ENCODE assay signal across 8 cellular contexts in genomic region chr13:45464687-45465453, GRCh38. TPM values are rescaled to one million over a fixed set of nuclear protein-coding genes. Genes with fewer than 3 reads are reported as not detected.
A peak's percentile ranks its signal among the peaks of the same experiment; 100 is the strongest.
DNase-seq lines count a peak whose midpoint lies in the region; ATAC-seq and TF ChIP-seq lines count a peak whose summit lies in the region.

A gene with protein sequence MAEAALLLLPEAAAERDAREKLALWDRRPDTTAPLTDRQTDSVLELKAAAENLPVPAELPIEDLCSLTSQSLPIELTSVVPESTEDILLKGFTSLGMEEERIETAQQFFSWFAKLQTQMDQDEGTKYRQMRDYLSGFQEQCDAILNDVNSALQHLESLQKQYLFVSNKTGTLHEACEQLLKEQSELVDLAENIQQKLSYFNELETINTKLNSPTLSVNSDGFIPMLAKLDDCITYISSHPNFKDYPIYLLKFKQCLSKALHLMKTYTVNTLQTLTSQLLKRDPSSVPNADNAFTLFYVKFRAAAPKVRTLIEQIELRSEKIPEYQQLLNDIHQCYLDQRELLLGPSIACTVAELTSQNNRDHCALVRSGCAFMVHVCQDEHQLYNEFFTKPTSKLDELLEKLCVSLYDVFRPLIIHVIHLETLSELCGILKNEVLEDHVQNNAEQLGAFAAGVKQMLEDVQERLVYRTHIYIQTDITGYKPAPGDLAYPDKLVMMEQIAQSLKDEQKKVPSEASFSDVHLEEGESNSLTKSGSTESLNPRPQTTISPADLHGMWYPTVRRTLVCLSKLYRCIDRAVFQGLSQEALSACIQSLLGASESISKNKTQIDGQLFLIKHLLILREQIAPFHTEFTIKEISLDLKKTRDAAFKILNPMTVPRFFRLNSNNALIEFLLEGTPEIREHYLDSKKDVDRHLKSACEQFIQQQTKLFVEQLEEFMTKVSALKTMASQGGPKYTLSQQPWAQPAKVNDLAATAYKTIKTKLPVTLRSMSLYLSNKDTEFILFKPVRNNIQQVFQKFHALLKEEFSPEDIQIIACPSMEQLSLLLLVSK (plus strand): TSS chr13:45464939. CDS start chr13:45465037, 98 bp downstream.

- H4K20me1 ChIP-seq in mammary epithelial cell (ENCODE audit: insufficient read depth, low read length) = no peaks in the 10 kb centered on the region

- H3K27ac ChIP-seq in WERI-Rb-1 (peak within 1 kb of the TSS; percentile 81), mammary epithelial cell (ENCODE audit: insufficient read depth, low read depth, low read length) (peak within 1 kb of the TSS; percentile 74), skeletal muscle tissue (ENCODE audit: low read depth, low read length) (peak within 1 kb of the TSS; percentile 90)

- WGBS in mammary epithelial cell (ENCODE audit: low coverage, missing lambda C conversion rate) = 2% methylated on average over 16 of the region's 63 CpGs

- H3K4me1 ChIP-seq in mammary epithelial cell (ENCODE audit: insufficient read depth, low read length) (peaks cover 16% of the 10 kb centered on the region), skeletal muscle tissue (ENCODE audit: control insufficient read depth in 3 of 3, insufficient read depth in 3 of 3, low read length in 3 of 3) (peaks cover 18 to 28% (median 22%) of the 10 kb centered on the region in 3 donors)

- peak within 1 kb of the TSS; percentile 83 for H3K9ac ChIP-seq in mammary epithelial cell (ENCODE audit: insufficient read depth, low read length)
- H3K9ac ChIP-seq in skeletal muscle tissue (ENCODE audit: low read depth in 1 of 3, low read length in 3 of 3) = peak within 1 kb of the TSS; percentile 73 to 96 (median 92)

- in situ Hi-C loops in mammary epithelial cell (cut with MboI; ENCODE audit: low sequenced_read_pairs in 2 of 2) = no loop called here

- peak; percentile 93 for DNase-seq in AG04449 (ENCODE audit: low read depth, low spot score)
- DNase-seq in NCI-H2227 (lab: John Stamatoyannopoulos, UW; ENCODE audit: unreplicated experiment) = peak; percentile 93
- peak; percentile 93 for DNase-seq in WERI-Rb-1
- peak; percentile 98 for DNase-seq in mammary epithelial cell

- ATAC-seq in GM18873 (IDR thresholded peaks at IDR 0.05; ENCODE audit: low FRiP score, unreplicated experiment) (peak; percentile 93), HG03139 (IDR thresholded peaks at IDR 0.05; ENCODE audit: unreplicated experiment) (peak; percentile 96)

- H3K9me3 ChIP-seq in WERI-Rb-1 (ENCODE audit: severe bottlenecking) = no peaks in the 10 kb centered on the region
- no peaks in the 10 kb centered on the region for H3K9me3 ChIP-seq in mammary epithelial cell (replicated peaks; ENCODE audit: insufficient read depth, low read length)
- no peaks in the 10 kb centered on the region for H3K9me3 ChIP-seq in iPS-18c (ENCODE audit: control insufficient read depth, insufficient read depth, low read length)
- H3K9me3 ChIP-seq in skeletal muscle tissue (ENCODE audit: control insufficient read depth in 3 of 3, low read length in 3 of 3) = no peaks in the 10 kb centered on the region

- CTCF ChIA-PET in AG04449 (lab: Yijun Ruan, JAX) = interaction anchor here (0.8 to 2.9 kb wide), 6 partner anchors 9 to 48 kb away, joined by 3 to 7 read pairs (median 4); no protein-coding TSS in a partner anchor
- CTCF ChIA-PET in mammary epithelial cell (lab: Charles Lee; ENCODE audit: low non-redundant PET) = no interaction called here

- no peaks in the 10 kb centered on the region for H3K27me3 ChIP-seq in WERI-Rb-1 (ENCODE audit: insufficient read depth, low read depth, severe bottlenecking)
- H3K27me3 ChIP-seq in mammary epithelial cell (ENCODE audit: insufficient read depth, low read length) = no peaks in the 10 kb centered on the region
- no peaks in the 10 kb centered on the region for H3K27me3 ChIP-seq in skeletal muscle tissue (ENCODE audit: control insufficient read depth in 3 of 3, insufficient read depth in 3 of 3, low read length in 3 of 3)

- peak within 1 kb of the TSS; percentile 92 for H3K4me3 ChIP-seq in AG04449 (ENCODE audit: low read depth, low read length)
- peak within 1 kb of the TSS; percentile 85 for H3K4me3 ChIP-seq in WERI-Rb-1 (ENCODE audit: low read depth, low read length)
- peak within 1 kb of the TSS; percentile 75 to 98 (median 89) for H3K4me3 ChIP-seq in mammary epithelial cell (replicated peaks in 1 of 3; ENCODE audit: insufficient read depth in 1 of 3, low read depth in 2 of 3, low read length in 3 of 3)
- H3K4me3 ChIP-seq in iPS-18c (ENCODE audit: insufficient read depth, low read depth, low read length) = peak within 1 kb of the TSS; percentile 81
- H3K4me3 ChIP-seq in skeletal muscle tissue (ENCODE audit: low read length in 3 of 3) = peak within 1 kb of the TSS; percentile 88 to 95 (median 90)

- BruUV-seq in mammary epithelial cell (replicated peaks; lab: Mats Ljungman, UMichigan) = no TSS peak

- H3K79me2 ChIP-seq in mammary epithelial cell (ENCODE audit: insufficient read depth, low read length) = peaks cover 51% of the 10 kb centered on the region

- intact Hi-C loops in mammary epithelial cell (cut with micrococcal nuclease) = loop anchor here (1.0 to 2.0 kb wide), 3 partner anchors 18 to 48 kb away; no protein-coding TSS in a partner anchor

- peak within 1 kb of the TSS; percentile 82 for H2AFZ ChIP-seq in mammary epithelial cell (ENCODE audit: low read depth, low read length)

- no peak for TF ChIP-seq CTCF in AG04449 (IDR thresholded peaks at IDR 0.05; ENCODE audit: insufficient read depth, low read length, missing control alignments)
- TF ChIP-seq CTCF in WERI-Rb-1 (IDR thresholded peaks at IDR 0.05; ENCODE audit: low read depth, low read length) = peak; percentile 27; the same call in 1 of the 2 replicates
- TF ChIP-seq CTCF in mammary epithelial cell (conservative IDR thresholded peaks at IDR 0.05 in 1 of 2, IDR thresholded peaks at IDR 0.05 in 1 of 2; ENCODE audit: extremely low read depth in 1 of 2, insufficient read depth in 1 of 2, low read depth in 1 of 2, low read length in 2 of 2) = peak in 1 of 2 donors; percentile 42

- dilution Hi-C loops in mammary epithelial cell (cut with HindIII; ENCODE audit: low sequenced_read_pairs) = loop anchor here (5.0 kb wide), 1 partner anchor 48 kb away; the partner anchor contains the start of gene SLC25A30

- POLR2A ChIA-PET in AG04449 (lab: Yijun Ruan, JAX) = interaction anchor here (0.6 to 1.0 kb wide), 4 partner anchors 9 to 102 kb away, joined by 3 to 4 read pairs (median 3); no protein-coding TSS in a partner anchor

- H3K36me3 ChIP-seq in WERI-Rb-1 = peaks cover 3% of the 10 kb centered on the region; the same call in 1 of the 2 replicates
- no peaks in the 10 kb centered on the region for H3K36me3 ChIP-seq in mammary epithelial cell (ENCODE audit: insufficient read depth, low read length)
- no peaks in the 10 kb centered on the region for H3K36me3 ChIP-seq in skeletal muscle tissue (ENCODE audit: control insufficient read depth in 3 of 3, insufficient read depth in 3 of 3, low read length in 3 of 3)

- peak within 1 kb of the TSS; percentile 90 for H3K4me2 ChIP-seq in mammary epithelial cell (ENCODE audit: insufficient read depth, low read depth, low read length)

RNA-seq across cellular contexts. Expression of the gene that starts here (rescaled TPM):
- total RNA-seq in mammary epithelial cell (10 to 100 TPM; 35.7 to 39.0 TPM), skeletal muscle tissue (36.5 TPM)
- polyA plus RNA-seq in mammary epithelial cell = 17.0 TPM
- polyA minus RNA-seq in mammary epithelial cell = 20.1 TPM

Comparison
In these comparisons a context has a peak if more than half of its experiments do, and no peak if none do; other contexts are left out.
1. Peak in every context shown above with its lines: DNase-seq, ATAC-seq, H3K4me3 ChIP-seq and H3K27ac ChIP-seq.